ENCODE assay signal across 11 cellular contexts in the genomic region with DNA sequence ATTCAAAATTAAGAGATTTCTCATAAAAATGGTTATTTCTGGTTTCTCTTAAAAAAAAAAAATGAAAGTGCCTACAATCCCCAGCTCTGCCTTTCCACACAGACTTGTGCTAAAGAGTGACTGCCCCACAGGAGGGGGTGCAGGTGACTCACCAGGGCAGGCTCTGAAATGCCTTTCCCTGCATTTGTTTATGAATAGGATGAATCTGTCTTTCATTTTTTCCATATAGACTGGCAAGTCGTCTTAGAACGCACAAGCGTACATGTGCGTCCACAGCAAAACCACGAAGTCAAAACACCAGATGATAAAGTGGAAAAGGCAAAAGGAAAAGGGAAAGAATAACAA.
A peak's percentile ranks its signal among the peaks of the same experiment; 100 is the strongest.
DNase-seq lines count a peak whose midpoint lies in the region; ATAC-seq lines count a peak whose summit lies in the region.
"Had no signal": no experiment of that assay in that cellular context is flagged by ENCODE, and none has a peak within 500 bp of the region (broad histone marks: within the 10 kb centered on the region; RNA-seq: fewer than 3 reads in every experiment).

No MANE protein-coding gene starts in this region.

- H3K4me2 ChIP-seq in mesenchymal stem cell (ENCODE audit: low read length, poor library complexity, severe bottlenecking), result peak overlapping the region; percentile 42

- peak overlapping the region in 1 of 2 experiments; percentile 5 for H3K18ac ChIP-seq in mesenchymal stem cell (ENCODE audit: low read depth in 1 of 2, low read length in 2 of 2)

- no peak overlapping the region for H2AFZ ChIP-seq in mesenchymal stem cell (ENCODE audit: low read depth, low read length)

- H3K4me3 ChIP-seq in mesenchymal stem cell (ENCODE audit: insufficient read depth in 1 of 2, low read depth in 1 of 2, low read length in 2 of 2), result no peak overlapping the region
- H3K4me3 ChIP-seq: uterus had no signal

- no peak overlapping the region for H2AK5ac ChIP-seq in mesenchymal stem cell (ENCODE audit: low read length, severe bottlenecking)

- no peaks in the 10 kb centered on the region for H3K9me3 ChIP-seq in mesenchymal stem cell (ENCODE audit: control insufficient read depth, low read length)
- H3K9me3 ChIP-seq: uterus had no signal

- no peak overlapping the region for H2BK15ac ChIP-seq in mesenchymal stem cell (ENCODE audit: low read depth, poor library complexity, severe bottlenecking)

- 2% methylated on average over 5 of the region's 5 CpGs for WGBS in mesenchymal stem cell

- no peak overlapping the region for H3K23ac ChIP-seq in mesenchymal stem cell (ENCODE audit: low read length in 2 of 2)

- no peak overlapping the region for H3K4ac ChIP-seq in mesenchymal stem cell (ENCODE audit: low read depth in 1 of 2, low read length in 2 of 2)

- H2BK12ac ChIP-seq in mesenchymal stem cell (ENCODE audit: low read length in 2 of 2), result no peak overlapping the region

- ATAC-seq in GM19395 (IDR thresholded peaks at IDR 0.05; ENCODE audit: unreplicated experiment) (no peak), HG03439 (IDR thresholded peaks at IDR 0.05; ENCODE audit: unreplicated experiment) (no peak)

- no peak overlapping the region for H3K14ac ChIP-seq in mesenchymal stem cell (ENCODE audit: low read length in 2 of 2)

- no peak overlapping the region for H4K8ac ChIP-seq in mesenchymal stem cell (ENCODE audit: low read length)

- DNase-seq in ELR (ENCODE audit: low read depth) (peak; percentile 93), M059J (ENCODE audit: low read depth) (peak; percentile 92), astrocyte of the hippocampus (ENCODE audit: low read depth, low spot score) (peak; percentile 87), mesenchymal stem cell (peak; percentile 93), NCI-H2029 treated with DMSO at 0.1 percent for 48 hours (lab: John Stamatoyannopoulos, UW) (no peak), retina (no peak)
- DNase-seq: activated CD4-positive, CD25-positive, alpha-beta regulatory T cell; NCI-H510A treated with DMSO at 0.1 percent for 48 hours; uterus had no signal

- no peaks in the 10 kb centered on the region for H3K79me1 ChIP-seq in mesenchymal stem cell (replicated peaks; ENCODE audit: low read length, poor library complexity, severe bottlenecking)

- H4K91ac ChIP-seq in mesenchymal stem cell (ENCODE audit: low read length), result no peak overlapping the region

- peak overlapping the region; percentile 39 for H3K27ac ChIP-seq in mesenchymal stem cell (ENCODE audit: low read length, poor library complexity, severe bottlenecking)
- H3K27ac ChIP-seq: uterus had no signal

- H2BK5ac ChIP-seq in mesenchymal stem cell (ENCODE audit: low read depth, low read length, poor library complexity, severe bottlenecking), result no peak overlapping the region

- no peaks in the 10 kb centered on the region for H3K27me3 ChIP-seq in mesenchymal stem cell (ENCODE audit: control insufficient read depth in 1 of 2, insufficient read depth in 1 of 2, low read length in 2 of 2)
- H3K27me3 ChIP-seq: uterus had no signal

- H2BK120ac ChIP-seq in mesenchymal stem cell (ENCODE audit: low read depth, low read length), result no peak overlapping the region

- H3K36me3 ChIP-seq in mesenchymal stem cell (ENCODE audit: control insufficient read depth in 1 of 2, insufficient read depth in 2 of 2, low read depth in 1 of 2, low read length in 2 of 2), result no peaks in the 10 kb centered on the region
- H3K36me3 ChIP-seq: uterus had no signal

- H3K4me1 ChIP-seq in mesenchymal stem cell (ENCODE audit: control insufficient read depth, insufficient read depth, low read depth, low read length), result peaks cover 9% of the 10 kb centered on the region
- H3K4me1 ChIP-seq: uterus had no signal

- no peak overlapping the region for H3K9ac ChIP-seq in mesenchymal stem cell (ENCODE audit: low read length)

Comparison
In these comparisons a context has a peak if more than half of its experiments do, and no peak if none do; other contexts are left out.
1. DNase-seq: peak in ELR (single experiment), M059J (single experiment), astrocyte of the hippocampus (single experiment) and mesenchymal stem cell (single experiment); none in NCI-H2029 treated with DMSO at 0.1 percent for 48 hours (single experiment) and retina (single experiment).